In genomic region chr3:127779747-127780146, GRCh38 we compare ENCODE assay signal across 11 cellular contexts. TPM values are rescaled to one million over a fixed set of nuclear protein-coding genes. Genes with fewer than 3 reads are reported as not detected.
A peak's percentile ranks its signal among the peaks of the same experiment; 100 is the strongest.
DNase-seq lines count a peak whose midpoint lies in the region; ATAC-seq and TF ChIP-seq lines count a peak whose summit lies in the region.
"Had no signal": no experiment of that assay in that cellular context is flagged by ENCODE, and none has a peak within 500 bp of the region (broad histone marks: within the 10 kb centered on the region; RNA-seq: fewer than 3 reads in every experiment).

No MANE protein-coding gene starts in this region.

- no peak for ATAC-seq in HG03045 (IDR thresholded peaks at IDR 0.05; ENCODE audit: unreplicated experiment)
- no peak for ATAC-seq in natural killer cell treated with Interleukin-12 subunit alpha and Interleukin-12 subunit beta and Interleukin-15 and Interleukin-18, amount 100 ng/mL, for 72 hours
- ATAC-seq: left colon had no signal

- H3K27me3 ChIP-seq in cardiac muscle cell (no peaks in the 10 kb centered on the region), right atrium auricular region (no peaks in the 10 kb centered on the region), esophagus muscularis mucosa (no peaks in the 10 kb centered on the region), tibial artery (no peaks in the 10 kb centered on the region), tibial nerve (no peaks in the 10 kb centered on the region)
- H3K27me3 ChIP-seq: SJSA1 had no signal

- no peak overlapping the region for H3K27ac Mint-ChIP-seq in natural killer cell treated with Interleukin-12 subunit alpha and Interleukin-12 subunit beta and Interleukin-15 and Interleukin-18, amount 100 ng/mL, for 72 hours

- no peaks in the 10 kb centered on the region for H3K27me3 Mint-ChIP-seq in natural killer cell treated with Interleukin-12 subunit alpha and Interleukin-12 subunit beta and Interleukin-15 and Interleukin-18, amount 100 ng/mL, for 72 hours

- TF ChIP-seq CTCF in cardiac muscle cell (IDR thresholded peaks at IDR 0.05; ENCODE audit: low read depth, low read length) = no peak
- no peak for TF ChIP-seq CTCF in right atrium auricular region (IDR thresholded peaks at IDR 0.05)
- no peak for TF ChIP-seq CTCF in NB4 (IDR thresholded peaks at IDR 0.05; ENCODE audit: low read depth, low read length)
- TF ChIP-seq CTCF in esophagus muscularis mucosa (IDR thresholded peaks at IDR 0.05) = no peak
- no peak for TF ChIP-seq CTCF in tibial artery (IDR thresholded peaks at IDR 0.05)
- no peak for TF ChIP-seq CTCF in tibial nerve (IDR thresholded peaks at IDR 0.05)

- H3K4me3 Mint-ChIP-seq in natural killer cell treated with Interleukin-12 subunit alpha and Interleukin-12 subunit beta and Interleukin-15 and Interleukin-18, amount 100 ng/mL, for 72 hours = no peak overlapping the region

- TF ChIP-seq EP300 in esophagus muscularis mucosa (IDR thresholded peaks at IDR 0.05) (no peak), tibial nerve (IDR thresholded peaks at IDR 0.05) (no peak)

- H3K27ac ChIP-seq in cardiac muscle cell (peak overlapping the region; percentile 58), right atrium auricular region (peak overlapping the region in 1 of 2 donors; percentile 55), esophagus muscularis mucosa (replicated peaks in 1 of 4) (peak overlapping the region; percentile 63 to 77 (median 65)), tibial artery (peak overlapping the region; percentile 72 to 79), tibial nerve (peak overlapping the region in 1 of 4 donors; percentile 29)
- H3K27ac ChIP-seq: SJSA1 had no signal

- H3K9me3 Mint-ChIP-seq in natural killer cell treated with Interleukin-12 subunit alpha and Interleukin-12 subunit beta and Interleukin-15 and Interleukin-18, amount 100 ng/mL, for 72 hours = no peaks in the 10 kb centered on the region

- peak in 1 of 2 donors; percentile 27 for DNase-seq in cardiac muscle cell (ENCODE audit: low read depth in 1 of 2, low spot score in 1 of 2)
- no peak for DNase-seq in right atrium auricular region (ENCODE audit: low spot score)
- DNase-seq in NB4 (ENCODE audit: low read depth) = peak; percentile 33
- no peak for DNase-seq in esophagus muscularis mucosa (ENCODE audit: extremely low spot score)
- no peak for DNase-seq in tibial artery
- no peak for DNase-seq in tibial nerve (ENCODE audit: low spot score in 2 of 2)
- DNase-seq in natural killer cell treated with Interleukin-12 subunit alpha and Interleukin-12 subunit beta and Interleukin-15 and Interleukin-18, amount 100 ng/mL, for 72 hours (ENCODE audit: low spot score) = no peak
- DNase-seq: COR-L47 had no signal

- H3K36me3 Mint-ChIP-seq in natural killer cell treated with Interleukin-12 subunit alpha and Interleukin-12 subunit beta and Interleukin-15 and Interleukin-18, amount 100 ng/mL, for 72 hours = no peaks in the 10 kb centered on the region

- peaks cover 6 to 8% of the 10 kb centered on the region in 2 donors for H3K4me1 Mint-ChIP-seq in natural killer cell treated with Interleukin-12 subunit alpha and Interleukin-12 subunit beta and Interleukin-15 and Interleukin-18, amount 100 ng/mL, for 72 hours (ENCODE audit: low read depth in 2 of 2)

- H3K9me3 ChIP-seq in cardiac muscle cell (ENCODE audit: low read depth) = no peaks in the 10 kb centered on the region
- no peaks in the 10 kb centered on the region for H3K9me3 ChIP-seq in right atrium auricular region
- H3K9me3 ChIP-seq in esophagus muscularis mucosa = peaks cover 0 to 4% (median 0%) of the 10 kb centered on the region in 4 donors
- no peaks in the 10 kb centered on the region for H3K9me3 ChIP-seq in tibial artery
- peaks cover 0 to 3% (median 0%) of the 10 kb centered on the region in 4 donors for H3K9me3 ChIP-seq in tibial nerve
- H3K9me3 ChIP-seq: SJSA1 had no signal

- WGBS in esophagus muscularis mucosa = 46% methylated on average over 3 of the region's 3 CpGs
- 75 to 81% methylated on average over 3 of the region's 3 CpGs for WGBS in tibial nerve, 2 donors

- intact Hi-C loops in esophagus muscularis mucosa (cut with DNase I) = no loop called here
- intact Hi-C loops in tibial artery (cut with DNase I; ENCODE audit: low total_unique reads) = no loop called here

- H3K4me1 ChIP-seq in cardiac muscle cell (ENCODE audit: low read depth) (peaks cover 20% of the 10 kb centered on the region), right atrium auricular region (peaks cover 0 to 55% of the 10 kb centered on the region in 2 donors), esophagus muscularis mucosa (peaks cover 61 to 89% (median 79%) of the 10 kb centered on the region in 4 donors), tibial artery (peaks cover 0 to 64% (median 47%) of the 10 kb centered on the region in 4 donors), tibial nerve (peaks cover 0 to 55% (median 24%) of the 10 kb centered on the region in 4 donors)

- H3K36me3 ChIP-seq in cardiac muscle cell (no peaks in the 10 kb centered on the region), right atrium auricular region (no peaks in the 10 kb centered on the region), esophagus muscularis mucosa (peaks cover 0 to 5% (median 2%) of the 10 kb centered on the region in 4 donors), tibial artery (no peaks in the 10 kb centered on the region), tibial nerve (no peaks in the 10 kb centered on the region)

- no peak overlapping the region for H3K4me3 ChIP-seq in cardiac muscle cell
- no peak overlapping the region for H3K4me3 ChIP-seq in right atrium auricular region
- H3K4me3 ChIP-seq in NB4 (ENCODE audit: low read depth, low read length) = no peak overlapping the region
- H3K4me3 ChIP-seq in esophagus muscularis mucosa = no peak overlapping the region
- no peak overlapping the region for H3K4me3 ChIP-seq in tibial artery
- no peak overlapping the region for H3K4me3 ChIP-seq in tibial nerve
- H3K4me3 ChIP-seq: SJSA1 had no signal

- no peak for TF ChIP-seq POLR2A in NB4 (IDR thresholded peaks at IDR 0.05; ENCODE audit: extremely low read depth, insufficient read length)
- TF ChIP-seq POLR2A in esophagus muscularis mucosa (IDR thresholded peaks at IDR 0.05; ENCODE audit: low read depth) = no peak
- TF ChIP-seq POLR2A in tibial nerve (IDR thresholded peaks at IDR 0.05) = no peak

RNA-seq across cellular contexts. Expression of gene MGLL, which starts 42.6 kb away (rescaled TPM):
- total RNA-seq in cardiac muscle cell = 1.0 and 1.1 TPM in 2 replicates
- polyA plus RNA-seq in cardiac muscle cell = 1.0 and 4.5 TPM in 2 replicates
- 10 to 100 TPM; 36.3 to 46.4 TPM for total RNA-seq in right atrium auricular region
- total RNA-seq in esophagus muscularis mucosa = 100 to 1,000 TPM in 1 of 4 donors, 10 to 100 TPM in 3; 56.5 to 155 (median 80.7) TPM
- 10 to 100 TPM; 67.5 to 96.6 (median 86.1) TPM for total RNA-seq in tibial nerve
- total RNA-seq in natural killer cell treated with Interleukin-12 subunit alpha and Interleukin-12 subunit beta and Interleukin-15 and Interleukin-18, amount 100 ng/mL, for 72 hours = 1 to 10 TPM; 2.1 to 3.2 TPM

Comparison
In these comparisons a context has a peak if more than half of its experiments do, and no peak if none do; other contexts are left out.
1. RNA of gene MGLL, which starts 42.6 kb away (total RNA-seq): 67.5 to 96.6 TPM in tibial nerve, 56.5 to 155 TPM in esophagus muscularis mucosa and 36.3 to 46.4 TPM in right atrium auricular region; 2.1 to 3.2 TPM in natural killer cell treated with Interleukin-12 subunit alpha and Interleukin-12 subunit beta and Interleukin-15 and Interleukin-18, amount 100 ng/mL, for 72 hours and 1.0 to 1.1 TPM in cardiac muscle cell; every median in the first group is over 4 times any median in the second.